16 cellular contexts compared by ENCODE assay signal in the genomic region with DNA sequence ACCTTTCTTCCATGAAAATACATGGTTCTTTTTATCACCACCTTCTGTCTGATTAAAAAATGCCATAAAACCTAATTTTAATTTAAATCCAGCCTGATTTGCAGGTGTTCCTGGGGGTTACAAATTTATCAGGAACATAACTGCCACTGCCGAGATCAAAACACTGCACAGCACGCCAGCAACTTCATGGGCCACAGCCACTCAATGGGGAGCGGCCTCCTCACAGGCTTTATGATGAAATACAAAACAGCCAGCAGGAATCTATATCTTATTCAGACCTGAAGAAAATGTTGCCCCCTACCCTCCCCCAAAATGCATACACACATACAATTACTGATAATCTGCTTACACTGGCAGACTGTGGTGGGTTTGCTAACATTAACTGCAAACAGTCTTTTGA.
"Had no signal": no experiment of that assay in that cellular context is flagged by ENCODE, and none has a peak within 500 bp of the region (broad histone marks: within the 10 kb centered on the region; RNA-seq: fewer than 3 reads in every experiment).

No MANE protein-coding gene starts in this region.

- H3K4me3 ChIP-seq: cardiac muscle cell, gastroesophageal sphincter, skin epidermis had no signal

- DNase-seq: activated CD4-positive, alpha-beta T cell treated with anti-CD3 and anti-CD28 coated beads for 1 hour; activated CD4-positive, alpha-beta T cell treated with anti-CD3 and anti-CD28 coated beads, Interleukin-2, amount 50 U/mL, for 4 hours; activated effector memory CD4-positive, alpha-beta T cell treated with Interleukin-2 at 50 U/mL for 16 hours; activated naive CD4-positive, alpha-beta T cell treated with anti-CD3 and anti-CD28 coated beads, Interleukin-2, amount 50 U/mL, for 16 hours; activated T-cell treated with anti-CD3 and anti-CD28 coated beads, Interleukin-2, amount 50 U/mL, for 1 hour; islet precursor cell; naive B cell; nucleus accumbens; posterior cingulate gyrus; stimulated activated naive CD8-positive, alpha-beta T cell treated with anti-CD3 and anti-CD28 coated beads, Interleukin-15, Interleukin-2, amounts not matched to agents 100 U/mL and 50 U/mL, for 24 hours; T1000; trophoblast cell had no signal

- ATAC-seq: gastroesophageal sphincter; stimulated activated naive CD8-positive, alpha-beta T cell treated with anti-CD3 and anti-CD28 coated beads, Interleukin-15, Interleukin-2, amounts not matched to agents 100 U/mL and 50 U/mL, for 24 hours had no signal

- H3K9me3 ChIP-seq: gastroesophageal sphincter had no signal

- H3K4me3 Mint-ChIP-seq: naive B cell had no signal

- H3K27ac ChIP-seq: cardiac muscle cell, gastroesophageal sphincter, skin epidermis, VCaP had no signal

- H3K27ac Mint-ChIP-seq: naive B cell had no signal

- H3K27me3 Mint-ChIP-seq: naive B cell had no signal

- H3K27me3 ChIP-seq: gastroesophageal sphincter had no signal

- H3K36me3 ChIP-seq: cardiac muscle cell, gastroesophageal sphincter had no signal

- H3K36me3 Mint-ChIP-seq: naive B cell had no signal

- H3K9me3 Mint-ChIP-seq: naive B cell had no signal
